8 cellular contexts compared by ENCODE assay signal in genomic region chr20:23350855-23351838, GRCh38. TPM values are rescaled to one million over a fixed set of nuclear protein-coding genes. Genes with fewer than 3 reads are reported as not detected.
A peak's percentile ranks its signal among the peaks of the same experiment; 100 is the strongest.
DNase-seq lines count a peak whose midpoint lies in the region; FAIRE-seq and TF ChIP-seq lines count a peak whose summit lies in the region.

No MANE protein-coding gene starts in this region.

- H3K9me3 ChIP-seq in HEK293 (ENCODE audit: control insufficient read depth, insufficient read depth, low read depth, low read length) (no peaks in the 10 kb centered on the region), WERI-Rb-1 (ENCODE audit: severe bottlenecking) (no peaks in the 10 kb centered on the region)

- H3K27me3 ChIP-seq in WERI-Rb-1 (ENCODE audit: insufficient read depth, low read depth, severe bottlenecking): no peaks in the 10 kb centered on the region
- H3K27me3 ChIP-seq in bronchial epithelial cell (ENCODE audit: control insufficient read depth, insufficient read depth, low read length): no peaks in the 10 kb centered on the region
- no peaks in the 10 kb centered on the region for H3K27me3 ChIP-seq in layer of hippocampus (ENCODE audit: control insufficient read depth, insufficient read depth, low read length)

- peak overlapping the region; percentile 77 for H3K4me3 ChIP-seq in HEK293 (ENCODE audit: low read depth, low read length)
- H3K4me3 ChIP-seq in WERI-Rb-1 (ENCODE audit: low read depth, low read length): peak overlapping the region; percentile 87
- peak overlapping the region; percentile 84 for H3K4me3 ChIP-seq in bronchial epithelial cell (ENCODE audit: low read depth, low read length)

- TF ChIP-seq CTCF in HEK293 (tag by site-specific recombination; IDR thresholded peaks at IDR 0.05) (no peak), WERI-Rb-1 (IDR thresholded peaks at IDR 0.05; ENCODE audit: low read depth, low read length) (no peak), bronchial epithelial cell (IDR thresholded peaks at IDR 0.05; ENCODE audit: insufficient read depth, low read length, severe bottlenecking) (no peak)

- CTCF ChIA-PET in HEK293 (lab: Yijun Ruan, JAX): interaction anchor here (0.7 to 1.2 kb wide), 4 partner anchors 10 to 608 kb away, joined by 3 to 5 read pairs (median 4); no protein-coding TSS in a partner anchor

- peak; percentile 53; the same call in 1 of the 2 replicates for TF ChIP-seq POLR2A in GM12891 (IDR thresholded peaks at IDR 0.05; ENCODE audit: low read depth, low read length)

- POLR2A ChIA-PET in HEK293 (lab: Yijun Ruan, JAX): interaction anchor here (0.6 to 2.6 kb wide), 11 partner anchors 8 to 765 kb away, joined by 3 to 30 read pairs (median 5); partner anchors contain the start of genes GZF1 and NAPB

- peak; percentile 28 for FAIRE-seq in GM12891 (lab: Jason Lieb, UNC)
- no peak for FAIRE-seq in bronchial epithelial cell (lab: Jason Lieb, UNC)

- H3K27ac ChIP-seq in HEK293 (ENCODE audit: extremely low read depth, low read depth, low read length) (peak overlapping the region; percentile 85), WERI-Rb-1 (peak overlapping the region; percentile 97), layer of hippocampus (ENCODE audit: low read depth, low read length) (peak overlapping the region; percentile 97)

- DNase-seq in GM12891 (ENCODE audit: insufficient read length, low spot score): no peak
- peak; percentile 81 for DNase-seq in NAMALWA (ENCODE audit: low spot score)
- DNase-seq in WERI-Rb-1: peak; percentile 50
- peak; percentile 61 for DNase-seq in bronchial epithelial cell (ENCODE audit: low read depth)
- DNase-seq in stimulated activated CD4-positive, alpha-beta T cell treated with anti-CD3 and anti-CD28 coated beads, Interleukin-2, amount 100 ng/mL, for 4 hours (ENCODE audit: low read depth): peak; percentile 39
- no peak for DNase-seq in cortex of kidney (lab: John Stamatoyannopoulos, UW)

- peaks cover 0 to 33% of the 10 kb centered on the region in 2 experiments; a peak in 2 of 3 replicates for H3K36me3 ChIP-seq in HEK293 (ENCODE audit: control insufficient read depth in 2 of 2, insufficient read depth in 1 of 2, low read length in 2 of 2)
- peaks cover 38% of the 10 kb centered on the region for H3K36me3 ChIP-seq in WERI-Rb-1
- peaks cover 8% of the 10 kb centered on the region for H3K36me3 ChIP-seq in bronchial epithelial cell (ENCODE audit: control insufficient read depth, insufficient read depth, low read length)

- 0 out of 2 replicates have a peak, but pooled peaks cover 2% of the 10 kb centered on the region for H3K4me1 ChIP-seq in HEK293 (ENCODE audit: control insufficient read depth, insufficient read depth, low read length)

TF ChIP-seq in GM12891, 5 proteins besides CTCF, POLR2A, EP300 and RAD21:
- TF ChIP-seq SPI1 (IDR thresholded peaks at IDR 0.05; ENCODE audit: low read depth, low read length) (no peak), POU2F2 (IDR thresholded peaks at IDR 0.05; ENCODE audit: low read depth, low read length) (peak; percentile 44), POLR2AphosphoS5 (IDR thresholded peaks at IDR 0.05; ENCODE audit: low read depth, low read length) (peak; percentile 77), TAF1 (IDR thresholded peaks at IDR 0.05; ENCODE audit: low read depth, low read length) (peak; percentile 49; the same call in 1 of the 2 replicates), PAX5 (IDR thresholded peaks at IDR 0.05; ENCODE audit: insufficient read depth, low read length, severe bottlenecking) (no peak)

TF ChIP-seq in HEK293, 187 proteins besides CTCF, POLR2A, EP300 and RAD21 (continues in another document):
- TF ChIP-seq FEZF1 (tag by site-specific recombination; IDR thresholded peaks at IDR 0.05) (no peak), IKZF3 (tag by site-specific recombination; IDR thresholded peaks at IDR 0.05) (no peak), ZNF23 (tag by site-specific recombination; IDR thresholded peaks at IDR 0.05; ENCODE audit: borderline replicate concordance) (no peak), ZBTB7A (tag by site-specific recombination; IDR thresholded peaks at IDR 0.05; ENCODE audit: low read depth) (peak; percentile 71; the same call in 1 of the 2 replicates), ZBTB8A (tag by site-specific recombination; IDR thresholded peaks at IDR 0.05) (no peak), ZXDB (tag by site-specific recombination; IDR thresholded peaks at IDR 0.05) (no peak; the same call in 1 of the 2 replicates), ZNF585B (tag by site-specific recombination; IDR thresholded peaks at IDR 0.05) (no peak), ZNF777 (tag by site-specific recombination; IDR thresholded peaks at IDR 0.05; ENCODE audit: borderline replicate concordance) (no peak), ZBTB21 (tag by site-specific recombination; IDR thresholded peaks at IDR 0.05) (no peak), ZNF239 (tag by site-specific recombination; IDR thresholded peaks at IDR 0.05) (no peak), EGR2 (tag by site-specific recombination; IDR thresholded peaks at IDR 0.05; ENCODE audit: low read depth) (no peak), GLI2 (tag by site-specific recombination; IDR thresholded peaks at IDR 0.05; ENCODE audit: borderline replicate concordance, low read depth) (no peak), PRDM2 (tag by site-specific recombination; IDR thresholded peaks at IDR 0.05; ENCODE audit: borderline replicate concordance) (no peak), ZNF610 (tag by site-specific recombination; IDR thresholded peaks at IDR 0.05; ENCODE audit: borderline replicate concordance) (no peak), ZNF654 (tag by site-specific recombination; IDR thresholded peaks at IDR 0.05; ENCODE audit: low read depth) (no peak)
- TF ChIP-seq, protein P1, sequence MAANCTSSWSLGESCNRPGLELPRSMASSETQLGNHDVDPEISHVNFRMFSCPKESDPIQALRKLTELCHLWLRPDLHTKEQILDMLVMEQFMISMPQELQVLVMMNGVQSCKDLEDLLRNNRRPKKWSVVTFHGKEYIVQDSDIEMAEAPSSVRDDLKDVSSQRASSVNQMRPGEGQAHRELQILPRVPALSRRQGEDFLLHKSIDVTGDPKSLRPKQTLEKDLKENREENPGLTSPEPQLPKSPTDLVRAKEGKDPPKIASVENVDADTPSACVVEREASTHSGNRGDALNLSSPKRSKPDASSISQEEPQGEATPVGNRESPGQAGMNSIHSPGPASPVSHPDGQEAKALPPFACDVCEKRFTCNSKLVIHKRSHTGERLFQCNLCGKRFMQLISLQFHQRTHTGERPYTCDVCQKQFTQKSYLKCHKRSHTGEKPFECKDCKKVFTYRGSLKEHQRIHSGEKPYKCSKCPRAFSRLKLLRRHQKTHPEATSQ (tag by site-specific recombination; IDR thresholded peaks at IDR 0.05): no peak; the same call in 1 of the 2 replicates
- TF ChIP-seq, protein P2, sequence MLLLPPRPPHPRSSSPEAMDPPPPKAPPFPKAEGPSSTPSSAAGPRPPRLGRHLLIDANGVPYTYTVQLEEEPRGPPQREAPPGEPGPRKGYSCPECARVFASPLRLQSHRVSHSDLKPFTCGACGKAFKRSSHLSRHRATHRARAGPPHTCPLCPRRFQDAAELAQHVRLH (tag by site-specific recombination; IDR thresholded peaks at IDR 0.05): no peak

RNA-seq across cellular contexts. Expression of gene NXT1, which starts 0.6 kb away (rescaled TPM):
- 25.4 TPM for polyA plus RNA-seq in GM12891 (2012; ENCODE audit: low read depth, missing spikeins)
- total RNA-seq in bronchial epithelial cell: 38.5 and 61.9 TPM in 2 replicates

RNA-seq across cellular contexts. Expression of gene GZF1, which starts 10.8 kb away (rescaled TPM):
- polyA plus RNA-seq in GM12891 (2012; ENCODE audit: low read depth, missing spikeins): 5.4 TPM
- 16.6 and 28.0 TPM in 2 replicates for total RNA-seq in bronchial epithelial cell

Comparison
In these comparisons a context has a peak if more than half of its experiments do, and no peak if none do; other contexts are left out.
1. DNase-seq: peak in NAMALWA (single experiment), WERI-Rb-1 (single experiment), bronchial epithelial cell (single experiment) and stimulated activated CD4-positive, alpha-beta T cell treated with anti-CD3 and anti-CD28 coated beads, Interleukin-2, amount 100 ng/mL, for 4 hours (single experiment); none in GM12891 (single experiment) and cortex of kidney (single experiment).
2. Peak in every context shown above with its lines, with median percentiles within 50 percentile points of each other: H3K27ac ChIP-seq and H3K4me3 ChIP-seq.